22 cellular contexts compared by ENCODE assay signal in genomic region chr11:67204837-67205236, GRCh38.
DNase-seq lines count a peak whose midpoint lies in the region; ATAC-seq, FAIRE-seq and TF ChIP-seq lines count a peak whose summit lies in the region.
"Had no signal": no experiment of that assay in that cellular context is flagged by ENCODE, and none has a peak within 500 bp of the region (broad histone marks: within the 10 kb centered on the region; RNA-seq: fewer than 3 reads in every experiment).

No MANE protein-coding gene starts in this region.

- no peak for TF ChIP-seq CTCF in A549 (IDR thresholded peaks at IDR 0.05)
- TF ChIP-seq CTCF in IMR-90 (conservative IDR thresholded peaks at IDR 0.05; ENCODE audit: low read depth, low read length): no peak
- no peak for TF ChIP-seq CTCF in PC-9 (conservative IDR thresholded peaks at IDR 0.05)
- TF ChIP-seq CTCF in mesothelial cell of epicardium (IDR thresholded peaks at IDR 0.05; ENCODE audit: unreplicated experiment): no peak
- TF ChIP-seq CTCF in thyroid gland (IDR thresholded peaks at IDR 0.05): no peak

- H3K18ac ChIP-seq in IMR-90 (ENCODE audit: low read depth, low read length) (no peak overlapping the region), mesendoderm (ENCODE audit: low read length) (no peak overlapping the region)

- H3K4me1 Mint-ChIP-seq in mesothelial cell of epicardium: peaks cover 2% of the 10 kb centered on the region
- H3K4me1 Mint-ChIP-seq: CD14-positive monocyte; CD8-positive, alpha-beta memory T cell; H9 had no signal

- H3K4me3 ChIP-seq in A549 (no peak overlapping the region), IMR-90 (ENCODE audit: insufficient read depth, low read depth, low read length) (no peak overlapping the region), PC-9 (no peak overlapping the region), mesendoderm (ENCODE audit: low read length) (no peak overlapping the region), thyroid gland (replicated peaks in 1 of 3) (no peak overlapping the region)
- H3K4me3 ChIP-seq: BLaER1 treated with 17β-estradiol and CSF1 and Interleukin-3, amounts not matched to agents 10 nM and 100 nM; GM23248 had no signal

- TF ChIP-seq RAD21 in A549 (conservative IDR thresholded peaks at IDR 0.05 in 1 of 2, IDR thresholded peaks at IDR 0.05 in 1 of 2): no peak
- no peak for TF ChIP-seq RAD21 in IMR-90 (IDR thresholded peaks at IDR 0.05; ENCODE audit: low read length)

- peaks cover 30% of the 10 kb centered on the region for H3F3A ChIP-seq in PC-9 (ENCODE audit: insufficient read depth, low read depth)

- H3K27me3 Mint-ChIP-seq in mesothelial cell of epicardium (ENCODE audit: low read depth): no peaks in the 10 kb centered on the region
- H3K27me3 Mint-ChIP-seq: CD4-positive, alpha-beta T cell; CD8-positive, alpha-beta memory T cell had no signal

- H2BK5ac ChIP-seq in IMR-90 (ENCODE audit: low read depth, low read length, poor library complexity, severe bottlenecking) (no peak overlapping the region), mesendoderm (ENCODE audit: low read length) (no peak overlapping the region)

- H4K8ac ChIP-seq in IMR-90 (ENCODE audit: low read depth in 2 of 2, low read length in 2 of 2) (no peak overlapping the region), mesendoderm (ENCODE audit: low read depth, low read length) (no peak overlapping the region)

- ATAC-seq in A549 (no peak), IMR-90 (ENCODE audit: low read depth) (no peak)
- ATAC-seq: HCT116 had no signal

- H3K27ac ChIP-seq in A549 (peak overlapping the region; percentile 15 to 23; a peak in 1 of 6 replicates), IMR-90 (ENCODE audit: insufficient read depth, low read length) (no peak overlapping the region), PC-9 (peak overlapping the region; percentile 17), mesendoderm (ENCODE audit: low read depth, low read length) (no peak overlapping the region), thyroid gland (no peak overlapping the region)
- H3K27ac ChIP-seq: BLaER1 treated with 17β-estradiol and CSF1 and Interleukin-3, amounts not matched to agents 10 nM and 100 nM; GM23248 had no signal

- in situ Hi-C loops in IMR-90 (cut with MboI; ENCODE audit: low sequenced_read_pairs): no loop called here

- H4K5ac ChIP-seq in IMR-90 (ENCODE audit: low read depth, low read length) (no peak overlapping the region), mesendoderm (ENCODE audit: low read length) (no peak overlapping the region)

- H3K4me1 ChIP-seq in A549 (peaks cover 4% of the 10 kb centered on the region; the same call in 1 of the 3 replicates), IMR-90 (ENCODE audit: control insufficient read depth, insufficient read depth, low read length) (no peaks in the 10 kb centered on the region), PC-9 (replicated peaks; ENCODE audit: insufficient read depth) (peaks cover 5% of the 10 kb centered on the region; the same call in 1 of the 2 replicates), mesendoderm (ENCODE audit: control insufficient read depth, low read depth, low read length) (no peaks in the 10 kb centered on the region), thyroid gland (peaks cover 0 to 1% of the 10 kb centered on the region in 2 donors)
- H3K4me1 ChIP-seq: BE2C had no signal

- 68% methylated on average over 3 of the region's 3 CpGs for WGBS in A549 (ENCODE audit: missing lambda C conversion rate)
- no CpG with 5 or more reads among the region's 3 CpGs for WGBS in IMR-90 (ENCODE audit: extremely low coverage in 2 of 2, insufficient read length in 1 of 2), 2 experiments
- no CpG with 5 or more reads among the region's 3 CpGs for WGBS in mesendoderm (ENCODE audit: extremely low coverage, insufficient coverage, low lambda C conversion rate)
- WGBS in thyroid gland, 2 donors: 94 to 96% methylated on average over 3 of the region's 3 CpGs

- no peaks in the 10 kb centered on the region for H3K79me2 ChIP-seq in PC-9 (ENCODE audit: low read depth)
- no peaks in the 10 kb centered on the region for H3K79me2 ChIP-seq in mesendoderm (ENCODE audit: control insufficient read depth, insufficient read depth, low read length)

- H3K27me3 ChIP-seq in IMR-90 (ENCODE audit: control insufficient read depth, insufficient read depth, low read length) (no peaks in the 10 kb centered on the region), PC-9 (ENCODE audit: insufficient read depth, low read depth) (no peaks in the 10 kb centered on the region), mesendoderm (ENCODE audit: insufficient read depth, low read length, poor library complexity) (no peaks in the 10 kb centered on the region), thyroid gland (no peaks in the 10 kb centered on the region)
- H3K27me3 ChIP-seq: BE2C; BLaER1 treated with 17β-estradiol and CSF1 and Interleukin-3, amounts not matched to agents 10 nM and 100 nM had no signal

- no peak for TF ChIP-seq EP300 in A549 (IDR thresholded peaks at IDR 0.05)

- CTCF ChIA-PET in A549 (lab: Yijun Ruan, JAX): interaction anchor here (1.1 to 1.5 kb wide), 3 partner anchors 9 to 124 kb away, joined by 3 to 4 read pairs (median 3); no protein-coding TSS in a partner anchor
- CTCF ChIA-PET in IMR-90 (lab: Yijun Ruan, JAX): no interaction called here
- CTCF ChIA-PET in PC-9 (lab: Charles Lee): interaction anchor here (0.6 kb wide), 1 partner anchor 168 kb away, joined by 3 read pairs; the partner anchor contains the start of gene CLCF1

- H2AFZ ChIP-seq in IMR-90 (replicated peaks; ENCODE audit: low read length, poor library complexity) (no peak overlapping the region), PC-9 (no peak overlapping the region)
- H2AFZ ChIP-seq: GM23248 had no signal

- H4K20me1 ChIP-seq in IMR-90 (ENCODE audit: insufficient read depth, low read length) (peaks cover 3% of the 10 kb centered on the region; the same call in 1 of the 2 replicates), PC-9 (ENCODE audit: insufficient read depth) (no peaks in the 10 kb centered on the region)

- H2BK120ac ChIP-seq in IMR-90 (ENCODE audit: low read depth, low read length) (no peak overlapping the region), mesendoderm (ENCODE audit: low read depth, low read length) (no peak overlapping the region)

- H3K9ac ChIP-seq in IMR-90 (ENCODE audit: low read depth, low read length) (no peak overlapping the region), mesendoderm (ENCODE audit: low read length) (no peak overlapping the region)
- H3K9ac ChIP-seq: BLaER1 treated with 17β-estradiol and CSF1 and Interleukin-3, amounts not matched to agents 10 nM and 100 nM; GM23248 had no signal

- H2AK9ac ChIP-seq in IMR-90 (replicated peaks; ENCODE audit: low read depth, low read length, poor library complexity): no peak overlapping the region

- H3K4me3 Mint-ChIP-seq in mesothelial cell of epicardium: no peak overlapping the region
- H3K4me3 Mint-ChIP-seq: CD14-positive monocyte; CD4-positive, alpha-beta T cell; CD8-positive, alpha-beta memory T cell; H9 had no signal

- no peak overlapping the region for H3K14ac ChIP-seq in IMR-90 (replicated peaks; ENCODE audit: low read depth, low read length)

- peaks cover 24% of the 10 kb centered on the region for H3K36me3 ChIP-seq in IMR-90 (ENCODE audit: control insufficient read depth, insufficient read depth, low read length)
- peaks cover 21% of the 10 kb centered on the region for H3K36me3 ChIP-seq in PC-9 (ENCODE audit: low read depth)
- peaks cover 3% of the 10 kb centered on the region for H3K36me3 ChIP-seq in mesendoderm (ENCODE audit: control insufficient read depth, insufficient read depth, low read length)
- H3K36me3 ChIP-seq in thyroid gland: peaks cover 8 to 19% of the 10 kb centered on the region in 2 donors

- 0 out of 2 replicates have a peak, but pooled peaks cover 14% of the 10 kb centered on the region for H3K9me1 ChIP-seq in IMR-90 (ENCODE audit: insufficient read depth, low read length)

- H3K36me3 Mint-ChIP-seq in mesothelial cell of epicardium: peaks cover 25% of the 10 kb centered on the region

- no peak overlapping the region for H4K91ac ChIP-seq in IMR-90 (ENCODE audit: insufficient read depth, low read depth, low read length)

- no peak for FAIRE-seq in A549 (lab: Jason Lieb, UNC)
- FAIRE-seq: A204.1, D721Med, GM12892 had no signal

- intact Hi-C loops in IMR-90 (cut with micrococcal nuclease) (no loop called here), PC-9 (cut with micrococcal nuclease; ENCODE audit: unreplicated experiment) (no loop called here), thyroid gland (cut with DNase I) (no loop called here)

- peak overlapping the region; percentile 25 for H3K27ac Mint-ChIP-seq in mesothelial cell of epicardium
- H3K27ac Mint-ChIP-seq: CD4-positive, alpha-beta T cell had no signal

- H2BK15ac ChIP-seq in IMR-90 (ENCODE audit: low read depth, low read length) (no peak overlapping the region), mesendoderm (replicated peaks; ENCODE audit: low read depth) (no peak overlapping the region)

- H3K56ac ChIP-seq in IMR-90 (ENCODE audit: extremely low read depth, insufficient read depth, low read length): no peak overlapping the region
- H3K56ac ChIP-seq in mesendoderm (ENCODE audit: low read length): no peak overlapping the region

- no peak overlapping the region for H3K4me2 ChIP-seq in A549
- H3K4me2 ChIP-seq in IMR-90 (ENCODE audit: low read depth, low read length): no peak overlapping the region
- no peak overlapping the region for H3K4me2 ChIP-seq in PC-9
- H3K4me2 ChIP-seq in mesendoderm (ENCODE audit: low read length): no peak overlapping the region
- H3K4me2 ChIP-seq: BLaER1 treated with 17β-estradiol and CSF1 and Interleukin-3, amounts not matched to agents 10 nM and 100 nM had no signal

- H3K79me1 ChIP-seq in IMR-90 (ENCODE audit: low read depth in 1 of 2, low read length in 2 of 2) (peaks cover 20 to 35% of the 10 kb centered on the region in 2 experiments), mesendoderm (ENCODE audit: low read length) (no peaks in the 10 kb centered on the region)

- no peak overlapping the region for H2BK20ac ChIP-seq in IMR-90 (ENCODE audit: low read depth, low read length)

- BruUV-seq in IMR-90 (replicated peaks; lab: Mats Ljungman, UMichigan) (no TSS peak), PC-9 (replicated peaks; lab: Mats Ljungman, UMichigan) (no TSS peak)

- dilution Hi-C loops in IMR-90 (cut with HindIII; ENCODE audit: low sequenced_read_pairs, unreplicated experiment): no loop called here

- H3K4ac ChIP-seq in IMR-90 (ENCODE audit: low read depth, low read length): no peak overlapping the region
- H3K4ac ChIP-seq in mesendoderm (ENCODE audit: low read depth, low read length): no peak overlapping the region

- no peaks in the 10 kb centered on the region for H3K9me3 Mint-ChIP-seq in mesothelial cell of epicardium
- H3K9me3 Mint-ChIP-seq: CD4-positive, alpha-beta T cell; CD8-positive, alpha-beta memory T cell; H9 had no signal

- DNase-seq in A549 (ENCODE audit: low read depth in 1 of 2, low spot score in 1 of 2) (no peak), IMR-90 (no peak), PC-9 (no peak), mesothelial cell of epicardium (ENCODE audit: low spot score in 2 of 2, unreplicated experiment in 2 of 2) (no peak), NCI-H2107 treated with DMSO at 0.1 percent for 48 hours (lab: John Stamatoyannopoulos, UW; ENCODE audit: unreplicated experiment) (no peak), mesendoderm (no peak), thyroid gland (no peak)
- DNase-seq: ACHN; AML-193; BE2C; CD4-positive, alpha-beta T cell; CD8-positive, alpha-beta memory T cell; DMS 273 treated with DMSO at 0.1 percent for 48 hours; DMS79; GM23248; H9 had no signal

- POLR2A ChIA-PET in A549 (lab: Yijun Ruan, JAX) (no interaction called here), IMR-90 (lab: Charles Lee; ENCODE audit: unreplicated experiment) (no interaction called here), PC-9 (lab: Charles Lee; ENCODE audit: unreplicated experiment) (no interaction called here)

- TF ChIP-seq POLR2A in A549 (IDR thresholded peaks at IDR 0.05; ENCODE audit: low read length): no peak
- no peak for TF ChIP-seq POLR2A in IMR-90 (IDR thresholded peaks at IDR 0.05; ENCODE audit: low read depth, low read length)
- no peak for TF ChIP-seq POLR2A in thyroid gland (IDR thresholded peaks at IDR 0.05)

- H2AK5ac ChIP-seq in IMR-90 (ENCODE audit: low read depth, low read length) (no peak overlapping the region), mesendoderm (ENCODE audit: low read length) (no peak overlapping the region)

- H3K9me3 ChIP-seq in A549 (no peaks in the 10 kb centered on the region), IMR-90 (ENCODE audit: control insufficient read depth, insufficient read depth, low read length) (no peaks in the 10 kb centered on the region), PC-9 (ENCODE audit: insufficient read depth, low read depth) (no peaks in the 10 kb centered on the region; the same call in 1 of the 2 replicates), thyroid gland (no peaks in the 10 kb centered on the region)
- H3K9me3 ChIP-seq: BE2C; BLaER1 treated with 17β-estradiol and CSF1 and Interleukin-3, amounts not matched to agents 10 nM and 100 nM had no signal

- H3K9me2 ChIP-seq in PC-9 (ENCODE audit: insufficient read depth): no peaks in the 10 kb centered on the region

- H3K23ac ChIP-seq in IMR-90 (ENCODE audit: low read depth, low read length) (no peak overlapping the region), mesendoderm (ENCODE audit: low read length) (no peak overlapping the region)

Comparison
In these comparisons a context has a peak if more than half of its experiments do, and no peak if none do; other contexts are left out.
1. H3K27ac ChIP-seq: peak in A549 (2 of 2) and PC-9 (single experiment); none in IMR-90 (single experiment), mesendoderm (single experiment) and thyroid gland (0 of 3).